In the genomic region with DNA sequence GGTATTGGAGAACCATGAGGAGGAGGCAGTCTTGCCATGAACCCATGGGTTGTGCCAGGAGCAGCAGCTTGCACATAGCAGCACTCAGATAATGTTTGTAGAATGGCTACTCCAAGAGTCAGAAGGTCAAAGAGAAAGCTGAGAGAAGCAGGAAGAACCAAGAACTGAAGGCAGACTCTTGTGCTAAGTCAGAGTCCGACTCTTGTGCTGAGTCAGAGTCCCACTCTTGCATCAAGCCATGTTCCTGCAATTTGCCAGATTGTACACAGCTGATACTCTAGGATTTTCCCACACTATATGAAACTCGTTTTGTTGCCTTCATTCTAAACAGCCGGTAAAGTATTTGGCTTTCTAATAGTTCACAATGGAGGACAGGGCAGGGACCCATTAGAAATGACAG, we compare ENCODE assay signal across 1 cellular context.
TF ChIP-seq lines count a peak whose summit lies in the region.

No MANE protein-coding gene starts in this region.

TF ChIP-seq in K562, 482 proteins besides CTCF, POLR2A, EP300 and RAD21 (continued from another document):
- TF ChIP-seq, protein P1, sequence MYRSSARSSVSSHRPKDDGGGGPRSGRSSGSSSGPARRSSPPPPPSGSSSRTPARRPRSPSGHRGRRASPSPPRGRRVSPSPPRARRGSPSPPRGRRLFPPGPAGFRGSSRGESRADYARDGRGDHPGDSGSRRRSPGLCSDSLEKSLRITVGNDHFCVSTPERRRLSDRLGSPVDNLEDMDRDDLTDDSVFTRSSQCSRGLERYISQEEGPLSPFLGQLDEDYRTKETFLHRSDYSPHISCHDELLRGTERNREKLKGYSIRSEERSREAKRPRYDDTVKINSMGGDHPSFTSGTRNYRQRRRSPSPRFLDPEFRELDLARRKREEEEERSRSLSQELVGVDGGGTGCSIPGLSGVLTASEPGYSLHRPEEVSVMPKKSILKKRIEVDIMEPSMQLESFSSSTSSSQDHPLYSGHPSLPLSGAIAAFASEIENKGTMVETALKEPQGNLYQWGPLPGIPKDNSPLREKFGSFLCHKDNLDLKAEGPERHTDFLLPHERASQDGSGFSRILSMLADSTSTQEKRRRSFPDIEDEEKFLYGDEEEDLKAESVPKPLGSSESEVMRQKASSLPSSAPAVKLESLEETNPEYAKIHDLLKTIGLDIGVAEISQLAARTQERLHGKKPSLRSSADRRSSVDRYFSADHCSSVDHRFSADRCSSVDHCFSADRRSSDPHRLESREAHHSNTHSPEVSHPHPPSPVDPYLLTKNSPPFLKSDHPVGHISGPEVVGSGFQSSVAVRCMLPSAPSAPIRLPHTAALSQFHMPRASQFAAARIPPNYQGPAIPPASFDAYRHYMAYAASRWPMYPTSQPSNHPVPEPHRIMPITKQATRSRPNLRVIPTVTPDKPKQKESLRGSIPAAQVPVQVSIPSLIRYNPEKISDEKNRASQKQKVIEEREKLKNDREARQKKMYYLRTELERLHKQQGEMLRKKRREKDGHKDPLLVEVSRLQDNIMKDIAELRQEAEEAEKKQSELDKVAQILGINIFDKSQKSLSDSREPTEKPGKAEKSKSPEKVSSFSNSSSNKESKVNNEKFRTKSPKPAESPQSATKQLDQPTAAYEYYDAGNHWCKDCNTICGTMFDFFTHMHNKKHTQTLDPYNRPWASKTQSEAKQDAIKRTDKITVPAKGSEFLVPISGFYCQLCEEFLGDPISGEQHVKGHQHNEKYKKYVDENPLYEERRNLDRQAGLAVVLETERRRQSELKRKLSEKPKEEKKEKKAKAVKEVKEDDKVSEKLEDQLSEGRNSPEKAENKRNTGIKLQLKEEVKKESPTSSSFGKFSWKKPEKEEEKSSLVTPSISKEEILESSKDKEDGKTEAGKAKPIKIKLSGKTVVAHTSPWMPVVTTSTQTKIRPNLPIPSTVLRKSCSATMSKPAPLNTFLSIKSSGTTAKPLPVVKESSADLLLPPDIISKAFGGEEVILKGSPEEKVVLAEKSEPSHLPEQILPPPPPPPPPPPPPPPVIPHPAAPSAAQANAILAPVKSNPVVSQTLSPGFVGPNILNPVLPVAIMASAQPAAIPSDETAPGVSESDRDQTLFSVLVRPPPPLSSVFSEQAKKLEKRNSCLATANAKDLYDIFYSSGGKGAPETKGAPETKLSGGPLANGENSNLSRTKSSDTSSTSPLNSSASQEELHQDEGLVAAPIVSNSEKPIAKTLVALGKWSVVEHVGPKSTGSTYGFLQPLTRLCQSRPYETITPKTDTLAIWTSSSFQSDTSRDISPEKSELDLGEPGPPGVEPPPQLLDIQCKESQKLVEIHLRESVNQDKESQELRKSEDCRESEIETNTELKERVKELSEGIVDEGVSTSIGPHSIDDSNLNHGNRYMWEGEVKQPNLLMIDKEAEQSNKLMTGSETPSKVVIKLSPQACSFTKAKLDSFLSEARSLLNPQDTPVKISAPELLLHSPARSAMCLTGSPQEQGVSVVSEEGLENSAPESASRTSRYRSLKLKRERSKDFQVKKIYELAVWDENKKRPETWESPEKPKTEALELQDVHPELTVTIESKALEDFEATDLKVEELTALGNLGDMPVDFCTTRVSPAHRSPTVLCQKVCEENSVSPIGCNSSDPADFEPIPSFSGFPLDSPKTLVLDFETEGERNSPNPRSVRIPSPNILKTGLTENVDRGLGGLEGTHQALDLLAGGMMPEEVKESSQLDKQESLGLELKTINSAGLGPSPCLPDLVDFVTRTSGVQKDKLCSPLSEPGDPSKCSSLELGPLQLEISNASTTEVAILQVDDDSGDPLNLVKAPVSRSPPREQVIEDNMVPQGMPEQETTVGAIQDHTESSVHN (IDR thresholded peaks at IDR 0.05; ENCODE audit: borderline replicate concordance in 1 of 2, low read depth in 1 of 2): peak in 1 of 2 experiments; percentile 62; a peak in 2 of 4 replicates
- TF ChIP-seq ZZZ3 (IDR thresholded peaks at IDR 0.05) (no peak), JUN (IDR thresholded peaks at IDR 0.05; ENCODE audit: borderline replicate concordance, low read depth, low read length) (0 out of 2 replicates have a peak, but pooled peaks have one; percentile 16), JUN (CRISPR knock-in tag; IDR thresholded peaks at IDR 0.05; ENCODE audit: borderline replicate concordance) (no peak), PHF20 (IDR thresholded peaks at IDR 0.05; ENCODE audit: partially characterized antibody) (no peak), ZNF431 (CRISPR knock-in tag; IDR thresholded peaks at IDR 0.05) (no peak), ZBTB17 (CRISPR knock-in tag; IDR thresholded peaks at IDR 0.05) (no peak), MYC (IDR thresholded peaks at IDR 0.05; ENCODE audit: low read depth, low read length) (peak; percentile 39; the same call in 1 of the 2 replicates), MYC (CRISPR knock-in tag; IDR thresholded peaks at IDR 0.05; ENCODE audit: borderline replicate concordance, low read depth) (no peak), EGR1 (conservative IDR thresholded peaks at IDR 0.05) (no peak), KLF13 (tag; IDR thresholded peaks at IDR 0.05; ENCODE audit: borderline replicate concordance, low read depth) (no peak), ILF3 (IDR thresholded peaks at IDR 0.05; ENCODE audit: borderline replicate concordance) (no peak)
- TF ChIP-seq, protein P2, sequence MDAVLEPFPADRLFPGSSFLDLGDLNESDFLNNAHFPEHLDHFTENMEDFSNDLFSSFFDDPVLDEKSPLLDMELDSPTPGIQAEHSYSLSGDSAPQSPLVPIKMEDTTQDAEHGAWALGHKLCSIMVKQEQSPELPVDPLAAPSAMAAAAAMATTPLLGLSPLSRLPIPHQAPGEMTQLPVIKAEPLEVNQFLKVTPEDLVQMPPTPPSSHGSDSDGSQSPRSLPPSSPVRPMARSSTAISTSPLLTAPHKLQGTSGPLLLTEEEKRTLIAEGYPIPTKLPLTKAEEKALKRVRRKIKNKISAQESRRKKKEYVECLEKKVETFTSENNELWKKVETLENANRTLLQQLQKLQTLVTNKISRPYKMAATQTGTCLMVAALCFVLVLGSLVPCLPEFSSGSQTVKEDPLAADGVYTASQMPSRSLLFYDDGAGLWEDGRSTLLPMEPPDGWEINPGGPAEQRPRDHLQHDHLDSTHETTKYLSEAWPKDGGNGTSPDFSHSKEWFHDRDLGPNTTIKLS (IDR thresholded peaks at IDR 0.05; ENCODE audit: borderline replicate concordance, low read depth): 0 out of 2 replicates have a peak, but pooled peaks have one; percentile 16
